1 cellular context compared by ENCODE assay signal in genomic region chr18:54388203-54389142, GRCh38.
TF ChIP-seq lines count a peak whose summit lies in the region.

No MANE protein-coding gene starts in this region.

TF ChIP-seq in IMR-90, 13 proteins besides CTCF, POLR2A, EP300 and RAD21:
- TF ChIP-seq FOS (IDR thresholded peaks at IDR 0.05; ENCODE audit: low read depth, low read length) (peak; percentile 62; the same call in 1 of the 2 replicates), RFX5 (IDR thresholded peaks at IDR 0.05; ENCODE audit: low read depth, low read length) (0 out of 2 replicates have a peak, but pooled peaks have one; percentile 17), MAFK (IDR thresholded peaks at IDR 0.05; ENCODE audit: low read depth, low read length) (no peak), USF2 (IDR thresholded peaks at IDR 0.05; ENCODE audit: low read depth, low read length) (no peak), SMC3 (IDR thresholded peaks at IDR 0.05; ENCODE audit: low read depth, low read length) (no peak), CHD1 (IDR thresholded peaks at IDR 0.05; ENCODE audit: low read depth, low read length) (no peak), ELK1 (IDR thresholded peaks at IDR 0.05; ENCODE audit: borderline replicate concordance, low read depth, low read length) (no peak), MXI1 (IDR thresholded peaks at IDR 0.05; ENCODE audit: borderline replicate concordance, low read depth, low read length) (no peak), MAZ (IDR thresholded peaks at IDR 0.05; ENCODE audit: borderline replicate concordance, low read depth, low read length) (no peak), RCOR1 (IDR thresholded peaks at IDR 0.05; ENCODE audit: insufficient replicate concordance, low read length) (no peak), NFE2L2 (IDR thresholded peaks at IDR 0.05; ENCODE audit: low read depth, low read length) (no peak), CEBPB (IDR thresholded peaks at IDR 0.05; ENCODE audit: low read depth, low read length) (no peak), BHLHE40 (IDR thresholded peaks at IDR 0.05; ENCODE audit: low read depth, low read length) (peak; percentile 31; the same call in 1 of the 2 replicates)
